In the genomic region with DNA sequence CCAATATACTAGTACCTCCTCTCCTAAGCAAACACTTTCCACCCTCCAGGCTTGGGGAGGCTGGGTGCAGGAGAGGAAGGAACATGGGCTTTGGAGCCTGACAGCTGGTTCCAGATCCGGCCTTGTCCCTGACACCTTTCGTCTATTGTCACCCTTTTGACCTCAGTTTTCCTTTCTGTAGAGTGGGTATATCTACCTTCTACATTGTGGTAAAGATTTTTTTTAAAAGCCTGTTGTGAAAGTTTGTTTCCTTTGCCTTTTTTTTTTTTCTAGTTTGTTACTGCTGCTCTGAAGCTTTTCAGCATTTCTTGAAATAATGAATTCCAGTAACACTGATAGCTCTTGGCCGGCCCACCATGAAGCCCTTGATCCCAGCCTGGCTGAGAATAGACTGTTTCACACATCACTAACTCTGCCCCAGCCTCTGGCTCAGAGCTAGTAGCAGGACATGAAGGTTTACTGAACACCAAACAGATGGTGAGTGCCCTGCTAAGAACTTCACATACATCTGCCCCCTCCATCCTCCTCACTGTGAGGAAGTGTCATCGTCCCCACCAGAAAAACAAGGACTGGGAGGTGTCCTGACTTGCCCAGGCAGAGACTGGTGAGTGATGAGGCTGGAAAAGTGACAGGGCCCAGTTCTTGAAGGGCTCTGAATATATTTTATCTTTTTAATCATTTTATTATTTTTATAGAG, we compare ENCODE assay signal across 9 cellular contexts. TPM values are rescaled to one million over a fixed set of nuclear protein-coding genes. Genes with fewer than 3 reads are reported as not detected.
DNase-seq lines count a peak whose midpoint lies in the region; ATAC-seq lines count a peak whose summit lies in the region.
"Had no signal": no experiment of that assay in that cellular context is flagged by ENCODE, and none has a peak within 500 bp of the region (broad histone marks: within the 10 kb centered on the region; RNA-seq: fewer than 3 reads in every experiment).

No MANE protein-coding gene starts in this region.

- peak; percentile 18 to 19 for ATAC-seq in naive B cell (ENCODE audit: low read depth in 2 of 2)
- ATAC-seq in GM18873 (IDR thresholded peaks at IDR 0.05; ENCODE audit: low FRiP score, unreplicated experiment), result no peak
- no peak for ATAC-seq in HG03280 (IDR thresholded peaks at IDR 0.05; ENCODE audit: unreplicated experiment)
- no peak for ATAC-seq in HG02973 (IDR thresholded peaks at IDR 0.05; ENCODE audit: unreplicated experiment)

- CTCF ChIA-PET in activated CD4-positive, alpha-beta memory T cell treated with anti-CD3 and anti-CD28 coated beads, Interleukin-2, amount 10 ng/mL, durations not matched to agents 7 days and 5 days (lab: Charles Lee), result interaction anchor here (0.9 to 3.4 kb wide), 5 partner anchors 13 to 47 kb away, joined by 4 to 22 read pairs (median 5); no protein-coding TSS in a partner anchor

- no peak overlapping the region for H3K4me3 Mint-ChIP-seq in activated CD4-positive, alpha-beta memory T cell treated with anti-CD3 and anti-CD28 coated beads, Interleukin-2, amount 10 ng/mL, durations not matched to agents 7 days and 5 days
- peak overlapping the region; percentile 31 to 88 (median 77) for H3K4me3 Mint-ChIP-seq in naive B cell
- H3K4me3 Mint-ChIP-seq: dendritic cell treated with granulocyte-macrophage colony-stimulating factor and Interleukin-4, amounts not matched to agents 40 ng/mL and 50 ng/mL, for 4 days had no signal

- H3K9me3 Mint-ChIP-seq in activated CD4-positive, alpha-beta memory T cell treated with anti-CD3 and anti-CD28 coated beads, Interleukin-2, amount 10 ng/mL, durations not matched to agents 7 days and 5 days, result no peaks in the 10 kb centered on the region
- no peaks in the 10 kb centered on the region for H3K9me3 Mint-ChIP-seq in naive B cell
- H3K9me3 Mint-ChIP-seq: dendritic cell treated with granulocyte-macrophage colony-stimulating factor and Interleukin-4, amounts not matched to agents 40 ng/mL and 50 ng/mL, for 4 days had no signal

- POLR2A ChIA-PET in activated CD4-positive, alpha-beta memory T cell treated with anti-CD3 and anti-CD28 coated beads, Interleukin-2, amount 10 ng/mL, durations not matched to agents 7 days and 5 days (lab: Charles Lee), result interaction anchor here (0.7 to 1.8 kb wide), 5 partner anchors 10 to 64 kb away, joined by 3 to 8 read pairs (median 4); no protein-coding TSS in a partner anchor

- peak overlapping the region; percentile 63 for H3K27ac ChIP-seq in KOPT-K1 (ENCODE audit: low read depth, low read length, poor library complexity, severe bottlenecking)

- H3K36me3 Mint-ChIP-seq in activated CD4-positive, alpha-beta memory T cell treated with anti-CD3 and anti-CD28 coated beads, Interleukin-2, amount 10 ng/mL, durations not matched to agents 7 days and 5 days (ENCODE audit: low read depth), result no peaks in the 10 kb centered on the region
- no peaks in the 10 kb centered on the region for H3K36me3 Mint-ChIP-seq in naive B cell

- H3K27ac Mint-ChIP-seq in activated CD4-positive, alpha-beta memory T cell treated with anti-CD3 and anti-CD28 coated beads, Interleukin-2, amount 10 ng/mL, durations not matched to agents 7 days and 5 days, result peak overlapping the region; percentile 66
- H3K27ac Mint-ChIP-seq in naive B cell, result peak overlapping the region; percentile 74 to 98 (median 92)
- H3K27ac Mint-ChIP-seq: dendritic cell treated with granulocyte-macrophage colony-stimulating factor and Interleukin-4, amounts not matched to agents 40 ng/mL and 50 ng/mL, for 4 days had no signal

- H3K27me3 Mint-ChIP-seq in activated CD4-positive, alpha-beta memory T cell treated with anti-CD3 and anti-CD28 coated beads, Interleukin-2, amount 10 ng/mL, durations not matched to agents 7 days and 5 days, result peaks cover 2% of the 10 kb centered on the region
- no peaks in the 10 kb centered on the region for H3K27me3 Mint-ChIP-seq in naive B cell

- H3K4me1 Mint-ChIP-seq in activated CD4-positive, alpha-beta memory T cell treated with anti-CD3 and anti-CD28 coated beads, Interleukin-2, amount 10 ng/mL, durations not matched to agents 7 days and 5 days, result peaks cover 37% of the 10 kb centered on the region
- peaks cover 81 to 98% (median 94%) of the 10 kb centered on the region in 3 donors for H3K4me1 Mint-ChIP-seq in naive B cell

- H3K36me3 ChIP-seq in KOPT-K1 (ENCODE audit: insufficient read depth, low read length), result no peaks in the 10 kb centered on the region

- DNase-seq in DMS79 treated with DMSO at 0.1 percent for 48 hours (lab: John Stamatoyannopoulos, UW) (peak; percentile 94), naive B cell (no peak), medulla oblongata (ENCODE audit: extremely low spot score) (no peak)
- no peak for DNase-seq in activated CD4-positive, alpha-beta memory T cell treated with anti-CD3 and anti-CD28 coated beads, Interleukin-2, amount 10 ng/mL, durations not matched to agents 7 days and 5 days

- no peaks in the 10 kb centered on the region for H3K9me3 ChIP-seq in KOPT-K1 (ENCODE audit: insufficient read depth, low read length, poor library complexity, severe bottlenecking)

RNA-seq across cellular contexts. Expression of a gene that starts 33.1 kb away (rescaled TPM):
- total RNA-seq in activated CD4-positive, alpha-beta memory T cell treated with anti-CD3 and anti-CD28 coated beads, Interleukin-2, amount 10 ng/mL, durations not matched to agents 7 days and 5 days, result 10 to 100 TPM; 14.7 to 14.8 TPM
- polyA plus RNA-seq in naive B cell (ENCODE audit: low read depth in 6 of 6), result 10 to 100 TPM; 23.9 to 52.0 (median 31.2) TPM

Comparison
In these comparisons a context has a peak if more than half of its experiments do, and no peak if none do; other contexts are left out.
1. ATAC-seq: peak in naive B cell (2 of 2); none in GM18873 (single experiment), HG03280 (single experiment) and HG02973 (single experiment).